21 cellular contexts compared by ENCODE assay signal in genomic region chr2:48080534-48081316, GRCh38.
DNase-seq lines count a peak whose midpoint lies in the region; ATAC-seq, FAIRE-seq and TF ChIP-seq lines count a peak whose summit lies in the region.
"Had no signal": no experiment of that assay in that cellular context is flagged by ENCODE, and none has a peak within 500 bp of the region (broad histone marks: within the 10 kb centered on the region; RNA-seq: fewer than 3 reads in every experiment).

No MANE protein-coding gene starts in this region.

- no peaks in the 10 kb centered on the region for H3F3A ChIP-seq in PC-3 (ENCODE audit: low read length, unreplicated experiment)

- POLR2A ChIA-PET in PC-3 (lab: Charles Lee; ENCODE audit: unreplicated experiment) = no interaction called here

- H3K27me3 ChIP-seq in PC-3 (ENCODE audit: low read length) = peaks cover 29% of the 10 kb centered on the region; the same call in 1 of the 2 replicates
- H3K27me3 ChIP-seq: cardiac muscle cell had no signal

- H3K4me1 ChIP-seq in PC-3 (ENCODE audit: insufficient read depth, low read length) (no peaks in the 10 kb centered on the region), kidney (ENCODE audit: control insufficient read depth in 1 of 2, insufficient read depth in 1 of 2, low read depth in 1 of 2, low read length in 2 of 2) (no peaks in the 10 kb centered on the region)

- H3K4me3 ChIP-seq in PC-3 (ENCODE audit: low read length) (no peak overlapping the region), kidney (ENCODE audit: low read length in 2 of 2) (no peak overlapping the region)
- H3K4me3 ChIP-seq: cardiac muscle cell, smooth muscle cell had no signal

- no peaks in the 10 kb centered on the region for H3K79me2 ChIP-seq in PC-3 (ENCODE audit: low read length)

- intact Hi-C loops in left cardiac atrium (cut with DNase I) = no loop called here
- intact Hi-C loops in PC-3 (cut with micrococcal nuclease) = no loop called here
- intact Hi-C loops in kidney (cut with DNase I) = no loop called here

- CTCF ChIA-PET in PC-3 (lab: Charles Lee) = no interaction called here

- H3K27ac Mint-ChIP-seq in stimulated activated effector memory CD8-positive, alpha-beta T cell treated with anti-CD3 and anti-CD28 coated beads, Interleukin-12 subunit alpha, Interleukin-12 subunit beta, amount 100 ng/mL, for 72 hours = no peak overlapping the region
- H3K27ac Mint-ChIP-seq: activated CD4-positive, alpha-beta T cell treated with anti-CD3 and anti-CD28 coated beads, Interleukin-2, amount 10 ng/mL, durations not matched to agents 24 days and 14 days; activated naive CD8-positive, alpha-beta T cell treated with anti-CD3 and anti-CD28 coated beads, Interleukin-2, amount 50 U/mL, for 24 hours; CD4-positive, alpha-beta memory T cell; stimulated activated naive CD8-positive, alpha-beta T cell treated with anti-CD3 and anti-CD28 coated beads, Interleukin-15, amount 100 ng/mL, for 72 hours had no signal

- H3K9ac ChIP-seq in PC-3 (ENCODE audit: low read length) (no peak overlapping the region), kidney (ENCODE audit: low read length in 2 of 2) (no peak overlapping the region)

- H3K36me3 Mint-ChIP-seq in stimulated activated effector memory CD8-positive, alpha-beta T cell treated with anti-CD3 and anti-CD28 coated beads, Interleukin-12 subunit alpha, Interleukin-12 subunit beta, amount 100 ng/mL, for 72 hours = no peaks in the 10 kb centered on the region
- H3K36me3 Mint-ChIP-seq: CD4-positive, alpha-beta memory T cell had no signal

- no peak for FAIRE-seq in kidney (lab: Jason Lieb, UNC)
- FAIRE-seq: GM19239 had no signal

- H3K9me2 ChIP-seq in PC-3 (replicated peaks; ENCODE audit: low read length) = no peaks in the 10 kb centered on the region

- H3K4me3 Mint-ChIP-seq in stimulated activated effector memory CD8-positive, alpha-beta T cell treated with anti-CD3 and anti-CD28 coated beads, Interleukin-12 subunit alpha, Interleukin-12 subunit beta, amount 100 ng/mL, for 72 hours = no peak overlapping the region
- H3K4me3 Mint-ChIP-seq: activated CD4-positive, alpha-beta T cell treated with anti-CD3 and anti-CD28 coated beads, Interleukin-2, amount 10 ng/mL, durations not matched to agents 24 days and 14 days; activated naive CD8-positive, alpha-beta T cell treated with anti-CD3 and anti-CD28 coated beads, Interleukin-2, amount 50 U/mL, for 24 hours; CD4-positive, alpha-beta memory T cell; stimulated activated naive CD8-positive, alpha-beta T cell treated with anti-CD3 and anti-CD28 coated beads, Interleukin-15, amount 100 ng/mL, for 72 hours had no signal

- ATAC-seq in left cardiac atrium = peak; percentile 49 to 70
- peak; percentile 19 for ATAC-seq in stimulated activated effector memory CD8-positive, alpha-beta T cell treated with anti-CD3 and anti-CD28 coated beads, Interleukin-12 subunit alpha, Interleukin-12 subunit beta, amount 100 ng/mL, for 72 hours
- ATAC-seq in PC-3 = no peak
- ATAC-seq: activated naive CD8-positive, alpha-beta T cell treated with anti-CD3 and anti-CD28 coated beads, Interleukin-2, amount 50 U/mL, for 24 hours; stimulated activated naive CD8-positive, alpha-beta T cell treated with anti-CD3 and anti-CD28 coated beads, Interleukin-15, amount 100 ng/mL, for 72 hours had no signal

- H4K20me1 ChIP-seq in PC-3 (ENCODE audit: low read length) = no peaks in the 10 kb centered on the region

- H3K27ac ChIP-seq in PC-3 (ENCODE audit: low read length) (no peak overlapping the region), kidney (ENCODE audit: low read depth in 2 of 2, low read length in 2 of 2) (no peak overlapping the region)
- H3K27ac ChIP-seq: 22Rv1, cardiac muscle cell had no signal

- DNase-seq in DMS53 (lab: John Stamatoyannopoulos, UW) (peak; percentile 9), DMS53 treated with DMSO at 0.1 percent for 48 hours (lab: John Stamatoyannopoulos, UW; ENCODE audit: unreplicated experiment) (no peak), NOMO-1 treated with DMSO at 0.1 percent for 48 hours (lab: John Stamatoyannopoulos, UW; ENCODE audit: unreplicated experiment) (peak; percentile 89), left cardiac atrium (no peak), PC-3 (no peak), kidney (no peak)
- no peak for DNase-seq in stimulated activated effector memory CD8-positive, alpha-beta T cell treated with anti-CD3 and anti-CD28 coated beads, Interleukin-12 subunit alpha, Interleukin-12 subunit beta, amount 100 ng/mL, for 72 hours (ENCODE audit: low spot score in 2 of 2)
- DNase-seq in stimulated activated CD4-positive, alpha-beta T cell treated with anti-CD3 and anti-CD28 coated beads, Interleukin-2, amount 100 ng/mL, for 48 hours = no peak
- DNase-seq: activated CD4-positive, alpha-beta T cell treated with anti-CD3 and anti-CD28 coated beads, Interleukin-2, amount 10 ng/mL, durations not matched to agents 24 days and 14 days; activated naive CD8-positive, alpha-beta T cell treated with anti-CD3 and anti-CD28 coated beads, Interleukin-2, amount 50 U/mL, for 24 hours; activated T-cell treated with anti-CD3 and anti-CD28 coated beads, Interleukin-2, amount 50 U/mL, for 1 hour; CD4-positive, alpha-beta memory T cell; EL; foreskin fibroblast; NCI-H2029 treated with DMSO at 0.1 percent for 48 hours; NCI-H524; stimulated activated naive CD8-positive, alpha-beta T cell treated with anti-CD3 and anti-CD28 coated beads, Interleukin-15, amount 100 ng/mL, for 72 hours had no signal

- TF ChIP-seq CTCF in PC-3 (conservative IDR thresholded peaks at IDR 0.05; ENCODE audit: low read depth, low read length) (no peak), kidney (IDR thresholded peaks at IDR 0.05; ENCODE audit: borderline replicate concordance, extremely low read depth, insufficient read depth) (no peak)

- no peaks in the 10 kb centered on the region for H3K4me1 Mint-ChIP-seq in stimulated activated effector memory CD8-positive, alpha-beta T cell treated with anti-CD3 and anti-CD28 coated beads, Interleukin-12 subunit alpha, Interleukin-12 subunit beta, amount 100 ng/mL, for 72 hours
- H3K4me1 Mint-ChIP-seq: activated CD4-positive, alpha-beta T cell treated with anti-CD3 and anti-CD28 coated beads, Interleukin-2, amount 10 ng/mL, durations not matched to agents 24 days and 14 days; activated naive CD8-positive, alpha-beta T cell treated with anti-CD3 and anti-CD28 coated beads, Interleukin-2, amount 50 U/mL, for 24 hours; CD4-positive, alpha-beta memory T cell; stimulated activated naive CD8-positive, alpha-beta T cell treated with anti-CD3 and anti-CD28 coated beads, Interleukin-15, amount 100 ng/mL, for 72 hours had no signal

- no peak overlapping the region for H3K4me2 ChIP-seq in PC-3 (ENCODE audit: low read length)
- H3K4me2 ChIP-seq: smooth muscle cell had no signal

- no peaks in the 10 kb centered on the region for H3K9me3 ChIP-seq in PC-3 (ENCODE audit: low read length)
- no peaks in the 10 kb centered on the region for H3K9me3 ChIP-seq in kidney (ENCODE audit: control insufficient read depth in 1 of 2, low read length in 2 of 2)

- H2AFZ ChIP-seq in PC-3 (ENCODE audit: low read length) = no peak overlapping the region

- no peaks in the 10 kb centered on the region for H3K9me3 Mint-ChIP-seq in stimulated activated effector memory CD8-positive, alpha-beta T cell treated with anti-CD3 and anti-CD28 coated beads, Interleukin-12 subunit alpha, Interleukin-12 subunit beta, amount 100 ng/mL, for 72 hours
- H3K9me3 Mint-ChIP-seq: activated CD4-positive, alpha-beta T cell treated with anti-CD3 and anti-CD28 coated beads, Interleukin-2, amount 10 ng/mL, durations not matched to agents 24 days and 14 days; activated naive CD8-positive, alpha-beta T cell treated with anti-CD3 and anti-CD28 coated beads, Interleukin-2, amount 50 U/mL, for 24 hours; stimulated activated naive CD8-positive, alpha-beta T cell treated with anti-CD3 and anti-CD28 coated beads, Interleukin-15, amount 100 ng/mL, for 72 hours had no signal

- H3K36me3 ChIP-seq in PC-3 (ENCODE audit: low read depth, low read length) = no peaks in the 10 kb centered on the region
- no peaks in the 10 kb centered on the region for H3K36me3 ChIP-seq in kidney (ENCODE audit: control insufficient read depth in 1 of 2, insufficient read depth in 2 of 2, low read length in 2 of 2)
- H3K36me3 ChIP-seq: cardiac muscle cell had no signal

- BruUV-seq in PC-3 (replicated peaks; lab: Mats Ljungman, UMichigan) = no TSS peak

Comparison
In these comparisons a context has a peak if more than half of its experiments do, and no peak if none do; other contexts are left out.
1. DNase-seq: peak in DMS53 (single experiment) and NOMO-1 treated with DMSO at 0.1 percent for 48 hours (single experiment); none in DMS53 treated with DMSO at 0.1 percent for 48 hours (single experiment), left cardiac atrium (single experiment), stimulated activated effector memory CD8-positive, alpha-beta T cell treated with anti-CD3 and anti-CD28 coated beads, Interleukin-12 subunit alpha, Interleukin-12 subunit beta, amount 100 ng/mL, for 72 hours (0 of 2), stimulated activated CD4-positive, alpha-beta T cell treated with anti-CD3 and anti-CD28 coated beads, Interleukin-2, amount 100 ng/mL, for 48 hours (0 of 2), PC-3 (single experiment) and kidney (single experiment).